Comparison of ENCODE assay signal across 21 cellular contexts in genomic region chr14:65041434-65041915, GRCh38. TPM values are rescaled to one million over a fixed set of nuclear protein-coding genes. Genes with fewer than 3 reads are reported as not detected.
DNase-seq lines count a peak whose midpoint lies in the region; ATAC-seq, FAIRE-seq and TF ChIP-seq lines count a peak whose summit lies in the region.
"Had no signal": no experiment of that assay in that cellular context is flagged by ENCODE, and none has a peak within 500 bp of the region (broad histone marks: within the 10 kb centered on the region; RNA-seq: fewer than 3 reads in every experiment).

No MANE protein-coding gene starts in this region.

- H3K9me3 Mint-ChIP-seq in dendritic cell treated with granulocyte-macrophage colony-stimulating factor and Interleukin-4, amounts not matched to agents 40 ng/mL and 50 ng/mL, for 4 days: no peaks in the 10 kb centered on the region
- H3K9me3 Mint-ChIP-seq: CD4-positive, CD25-positive, alpha-beta regulatory T cell; CD8-positive, alpha-beta memory T cell; H9 had no signal

- H3K36me3 Mint-ChIP-seq in dendritic cell treated with granulocyte-macrophage colony-stimulating factor and Interleukin-4, amounts not matched to agents 40 ng/mL and 50 ng/mL, for 4 days (ENCODE audit: low read depth): peaks cover 34% of the 10 kb centered on the region

- H2BK5ac ChIP-seq in neuronal stem cell (ENCODE audit: low read length): no peak overlapping the region

- peaks cover 15 to 49% of the 10 kb centered on the region in 2 donors for H3K36me3 ChIP-seq in neuronal stem cell (replicated peaks in 1 of 2; ENCODE audit: control insufficient read depth in 2 of 2, insufficient read depth in 2 of 2, low read length in 2 of 2)
- H3K36me3 ChIP-seq in stomach: peaks cover 11 to 54% (median 50%) of the 10 kb centered on the region in 4 donors

- H4K8ac ChIP-seq in neuronal stem cell (ENCODE audit: low read depth, low read length): no peak overlapping the region

- H2AK5ac ChIP-seq in neuronal stem cell (ENCODE audit: low read depth, low read length): no peak overlapping the region

- TF ChIP-seq EP300 in stomach (IDR thresholded peaks at IDR 0.05): no peak

- H3K27ac ChIP-seq in neuronal stem cell (replicated peaks; ENCODE audit: low read length) (no peak overlapping the region), stomach (no peak overlapping the region)

- H3K4me3 ChIP-seq in neuronal stem cell (ENCODE audit: low read length in 2 of 2): no peak overlapping the region
- H3K4me3 ChIP-seq in stomach: no peak overlapping the region
- H3K4me3 ChIP-seq: GM12878 had no signal

- no peaks in the 10 kb centered on the region for H3K27me3 Mint-ChIP-seq in dendritic cell treated with granulocyte-macrophage colony-stimulating factor and Interleukin-4, amounts not matched to agents 40 ng/mL and 50 ng/mL, for 4 days
- H3K27me3 Mint-ChIP-seq: CD4-positive, CD25-positive, alpha-beta regulatory T cell; CD8-positive, alpha-beta memory T cell had no signal

- TF ChIP-seq CTCF in stomach (IDR thresholded peaks at IDR 0.05): no peak

- no peak overlapping the region for H2BK15ac ChIP-seq in neuronal stem cell (ENCODE audit: low read length)

- no peak for DNase-seq in HTR-8/SVneo (ENCODE audit: insufficient read length, low spot score)
- DNase-seq in neuronal stem cell (ENCODE audit: low spot score): no peak
- peak; percentile 9 for DNase-seq in stomach
- DNase-seq in midbrain (lab: John Stamatoyannopoulos, UW): no peak
- DNase-seq in NCI-H2107 treated with DMSO at 0.1 percent for 48 hours (lab: John Stamatoyannopoulos, UW; ENCODE audit: unreplicated experiment): no peak
- DNase-seq: ACHN; BE2C; C1 segment of cervical spinal cord; CD4-positive, CD25-positive, alpha-beta regulatory T cell; CD8-positive, alpha-beta memory T cell; COR-L47; DMS 273 treated with DMSO at 0.1 percent for 48 hours; DMS53; DND-41; EL; H9 had no signal

- peak overlapping the region; percentile 56 for H3K14ac ChIP-seq in neuronal stem cell (ENCODE audit: low read length)

- no peak overlapping the region for H3K9ac ChIP-seq in neuronal stem cell (ENCODE audit: low read depth, low read length, poor library complexity)

- no peak overlapping the region for H3K4me2 ChIP-seq in neuronal stem cell (ENCODE audit: insufficient read depth, low read length, poor library complexity, severe bottlenecking)

- H4K91ac ChIP-seq in neuronal stem cell (ENCODE audit: low read depth, low read length, poor library complexity): no peak overlapping the region

- H3K18ac ChIP-seq in neuronal stem cell (ENCODE audit: low read length): no peak overlapping the region

- no peaks in the 10 kb centered on the region for H3K4me1 ChIP-seq in neuronal stem cell (ENCODE audit: control insufficient read depth in 2 of 2, insufficient read depth in 1 of 2, low read depth in 1 of 2, low read length in 2 of 2)
- peaks cover 0 to 8% (median 0%) of the 10 kb centered on the region in 4 donors for H3K4me1 ChIP-seq in stomach
- H3K4me1 ChIP-seq: BE2C had no signal

- peak; percentile 98 for FAIRE-seq in HTR-8/SVneo (lab: Jason Lieb, UNC)
- FAIRE-seq: A204.1, GM12878, H1 had no signal

- TF ChIP-seq POLR2A in stomach (IDR thresholded peaks at IDR 0.05): no peak

- peak overlapping the region; percentile 50 for H3K27ac Mint-ChIP-seq in dendritic cell treated with granulocyte-macrophage colony-stimulating factor and Interleukin-4, amounts not matched to agents 40 ng/mL and 50 ng/mL, for 4 days
- H3K27ac Mint-ChIP-seq: H9 had no signal

- H3K9me3 ChIP-seq in neuronal stem cell (replicated peaks in 1 of 2; ENCODE audit: control insufficient read depth in 2 of 2, insufficient read depth in 1 of 2, low read depth in 1 of 2, low read length in 2 of 2) (no peaks in the 10 kb centered on the region), stomach (no peaks in the 10 kb centered on the region)
- H3K9me3 ChIP-seq: BE2C had no signal

- H3K4me3 Mint-ChIP-seq in dendritic cell treated with granulocyte-macrophage colony-stimulating factor and Interleukin-4, amounts not matched to agents 40 ng/mL and 50 ng/mL, for 4 days: no peak overlapping the region
- H3K4me3 Mint-ChIP-seq: CD4-positive, CD25-positive, alpha-beta regulatory T cell; CD8-positive, alpha-beta memory T cell; H9 had no signal

- H2BK12ac ChIP-seq in neuronal stem cell (ENCODE audit: low read length): no peak overlapping the region

- H2AFZ ChIP-seq in neuronal stem cell (ENCODE audit: low read length): no peak overlapping the region

- H3K27me3 ChIP-seq in neuronal stem cell (ENCODE audit: control insufficient read depth in 3 of 3, insufficient read depth in 3 of 3, low read depth in 1 of 3, low read length in 3 of 3) (no peaks in the 10 kb centered on the region), stomach (no peaks in the 10 kb centered on the region)
- H3K27me3 ChIP-seq: BE2C had no signal

- no peak overlapping the region for H2BK120ac ChIP-seq in neuronal stem cell (ENCODE audit: low read depth, low read length)

- intact Hi-C loops in dendritic cell treated with granulocyte-macrophage colony-stimulating factor and Interleukin-4, amounts not matched to agents 40 ng/mL and 50 ng/mL, for 4 days (cut with micrococcal nuclease): no loop called here
- intact Hi-C loops in stomach (cut with DNase I; ENCODE audit: low total_unique reads): no loop called here

- H3K79me1 ChIP-seq in neuronal stem cell (ENCODE audit: low read depth, low read length): peaks cover 1% of the 10 kb centered on the region

- WGBS in neuronal stem cell (ENCODE audit: extremely low coverage in 2 of 2, insufficient read length in 2 of 2, insufficient replicate concordance in 1 of 2), 2 donors: no CpG with 5 or more reads among the region's 7 CpGs
- 93 to 99% (median 97%) methylated on average over 7 of the region's 7 CpGs for WGBS in stomach, 5 donors

- peaks cover 64% of the 10 kb centered on the region for H3K4me1 Mint-ChIP-seq in dendritic cell treated with granulocyte-macrophage colony-stimulating factor and Interleukin-4, amounts not matched to agents 40 ng/mL and 50 ng/mL, for 4 days (ENCODE audit: low read depth)
- H3K4me1 Mint-ChIP-seq: CD8-positive, alpha-beta memory T cell; H9 had no signal

- H3K23ac ChIP-seq in neuronal stem cell (ENCODE audit: low read depth, low read length, poor library complexity): no peak overlapping the region

- ATAC-seq in GM21737 (IDR thresholded peaks at IDR 0.05; ENCODE audit: unreplicated experiment): no peak

- H3K4ac ChIP-seq in neuronal stem cell (ENCODE audit: low read length): no peak overlapping the region

RNA-seq across cellular contexts. Expression of gene FNTB, which starts 54.8 kb away (rescaled TPM):
- 10.8 TPM for polyA plus RNA-seq in neuronal stem cell (2013, experiment 1 of 2)
- 11.0 TPM for polyA plus RNA-seq in neuronal stem cell (2013, experiment 2 of 2)
- 10 to 100 TPM in 2 of 5 donors, 1 to 10 TPM in 2, not detected in 1; 2.9 to 18.3 (median 8.1) TPM for total RNA-seq in stomach
- polyA plus RNA-seq in stomach: 10 to 100 TPM in 1 of 3 donors, 1 to 10 TPM in 2; 6.1 to 10.6 (median 6.3) TPM
